In genomic region chr3:172666873-172667694, GRCh38 we compare ENCODE assay signal across 8 cellular contexts. TPM values are rescaled to one million over a fixed set of nuclear protein-coding genes. Genes with fewer than 3 reads are reported as not detected.
DNase-seq lines count a peak whose midpoint lies in the region; ATAC-seq and TF ChIP-seq lines count a peak whose summit lies in the region.

No MANE protein-coding gene starts in this region.

- TF ChIP-seq EP300 in stomach (IDR thresholded peaks at IDR 0.05): no peak

- BruUV-seq in PC-3 (replicated peaks; lab: Mats Ljungman, UMichigan): no TSS peak

- POLR2A ChIA-PET in PC-3 (lab: Charles Lee; ENCODE audit: unreplicated experiment): interaction anchor here (0.6 kb wide), 4 partner anchors 39 to 111 kb away, joined by 3 to 19 read pairs (median 4); no protein-coding TSS in a partner anchor

- peaks cover under 1% of the 10 kb centered on the region; the same call in 1 of the 2 replicates for H4K20me1 ChIP-seq in PC-3 (ENCODE audit: low read length)

- no peak overlapping the region for H2AFZ ChIP-seq in PC-3 (ENCODE audit: low read length)

- in situ Hi-C loops in KBM-7 (cut with MboI; ENCODE audit: low pct_unique_long_range_greater_than_20kb, low sequenced_read_pairs): no loop called here

- DNase-seq in EH (ENCODE audit: low read depth) (peak; percentile 85), KBM-7 (peak; percentile 84), PC-3 (peak; percentile 95), activated T-cell treated with anti-CD3 and anti-CD28 coated beads for 24 hours (ENCODE audit: low read depth) (peak; percentile 68), esophagus squamous epithelium (lab: John Stamatoyannopoulos, UW) (no peak), nephron progenitor cell (peak; percentile 82), stomach (peak; percentile 82)

- 57 to 62% methylated on average over 16 of the region's 16 CpGs for WGBS in esophagus squamous epithelium, 2 donors
- 60 to 67% (median 64%) methylated on average over 16 of the region's 16 CpGs for WGBS in stomach, 5 donors

- ATAC-seq in GM21786 (IDR thresholded peaks at IDR 0.05; ENCODE audit: unreplicated experiment): peak; percentile 99
- ATAC-seq in PC-3: peak; percentile 100

- H3K36me3 ChIP-seq in PC-3 (ENCODE audit: low read depth, low read length): 0 out of 2 replicates have a peak, but pooled peaks cover 3% of the 10 kb centered on the region
- no peaks in the 10 kb centered on the region for H3K36me3 ChIP-seq in esophagus squamous epithelium
- no peaks in the 10 kb centered on the region for H3K36me3 ChIP-seq in stomach

- H3K27me3 Mint-ChIP-seq in nephron progenitor cell (ENCODE audit: low read depth, poor library complexity): no peaks in the 10 kb centered on the region

- TF ChIP-seq POLR2A in esophagus squamous epithelium (IDR thresholded peaks at IDR 0.05) (no peak), stomach (IDR thresholded peaks at IDR 0.05) (no peak)

- H3K4me3 ChIP-seq in PC-3 (ENCODE audit: low read length): no peak overlapping the region
- H3K4me3 ChIP-seq in esophagus squamous epithelium: no peak overlapping the region
- no peak overlapping the region for H3K4me3 ChIP-seq in stomach

- H3K4me3 Mint-ChIP-seq in nephron progenitor cell: no peak overlapping the region

- H3K4me1 ChIP-seq in PC-3 (ENCODE audit: insufficient read depth, low read length): no peaks in the 10 kb centered on the region
- H3K4me1 ChIP-seq in esophagus squamous epithelium: peaks cover 0 to 23% (median 12%) of the 10 kb centered on the region in 3 donors
- H3K4me1 ChIP-seq in stomach: peaks cover 0 to 17% (median 7%) of the 10 kb centered on the region in 4 donors

- peaks cover 7% of the 10 kb centered on the region for H3K4me1 Mint-ChIP-seq in nephron progenitor cell

- no peak overlapping the region; the same call in 1 of the 2 replicates for H3K4me2 ChIP-seq in PC-3 (ENCODE audit: low read length)

- H3K9me3 ChIP-seq in PC-3 (ENCODE audit: low read length) (no peaks in the 10 kb centered on the region), esophagus squamous epithelium (no peaks in the 10 kb centered on the region), stomach (no peaks in the 10 kb centered on the region)

- H3K27ac Mint-ChIP-seq in nephron progenitor cell: no peak overlapping the region

- H3K27ac ChIP-seq in PC-3 (ENCODE audit: low read length): no peak overlapping the region
- H3K27ac ChIP-seq in esophagus squamous epithelium: peak overlapping the region in 1 of 4 donors; percentile 14
- H3K27ac ChIP-seq in stomach: no peak overlapping the region

- H3K9me2 ChIP-seq in PC-3 (replicated peaks; ENCODE audit: low read length): no peaks in the 10 kb centered on the region

- CTCF ChIA-PET in PC-3 (lab: Charles Lee): interaction anchor here (0.5 to 0.9 kb wide), 9 partner anchors 14 to 1220 kb away, joined by 3 to 7 read pairs (median 3); partner anchors contain the start of gene ECT2

- no peaks in the 10 kb centered on the region for H3F3A ChIP-seq in PC-3 (ENCODE audit: low read length, unreplicated experiment)

- no peak overlapping the region for H3K9ac ChIP-seq in PC-3 (ENCODE audit: low read length)

- intact Hi-C loops in PC-3 (cut with micrococcal nuclease) (loop anchor here (1.0 to 2.0 kb wide), 4 partner anchors 44 to 334 kb away; no protein-coding TSS in a partner anchor), esophagus squamous epithelium (cut with DNase I) (loop anchor here (5.0 kb wide), 1 partner anchor 180 kb away; no protein-coding TSS in a partner anchor), stomach (cut with DNase I; ENCODE audit: low total_unique reads) (no loop called here)

- peaks cover 28% of the 10 kb centered on the region for H3K36me3 Mint-ChIP-seq in nephron progenitor cell (ENCODE audit: low read depth)

- peaks cover 32% of the 10 kb centered on the region for H3K79me2 ChIP-seq in PC-3 (ENCODE audit: low read length)

- H3K27me3 ChIP-seq in PC-3 (ENCODE audit: low read length): no peaks in the 10 kb centered on the region
- no peaks in the 10 kb centered on the region for H3K27me3 ChIP-seq in esophagus squamous epithelium
- no peaks in the 10 kb centered on the region for H3K27me3 ChIP-seq in stomach

- peaks cover 61% of the 10 kb centered on the region for H3K9me3 Mint-ChIP-seq in nephron progenitor cell

- TF ChIP-seq CTCF in PC-3 (conservative IDR thresholded peaks at IDR 0.05; ENCODE audit: low read depth, low read length) (peak; percentile 93), esophagus squamous epithelium (IDR thresholded peaks at IDR 0.05) (peak; percentile 73 to 97 (median 92)), nephron progenitor cell (IDR thresholded peaks at IDR 0.05) (peak; percentile 82), stomach (IDR thresholded peaks at IDR 0.05) (peak in 6 of 7 experiments; percentile 22 to 95 (median 88))

RNA-seq across cellular contexts. Expression of gene NCEH1, which starts 43.8 kb away (rescaled TPM):
- total RNA-seq in PC-3 (2014; rRNA removed) (28.2 and 33.9 TPM in 2 replicates), esophagus squamous epithelium (1 to 10 TPM; 2.2 to 9.1 (median 5.0) TPM), stomach (10 to 100 TPM in 2 of 5 donors, 1 to 10 TPM in 3; 1.2 to 19.9 (median 8.0) TPM)
- 1 to 10 TPM; 1.8 to 7.0 (median 3.4) TPM for polyA plus RNA-seq in stomach
